ENCODE assay signal across 18 cellular contexts in the genomic region with DNA sequence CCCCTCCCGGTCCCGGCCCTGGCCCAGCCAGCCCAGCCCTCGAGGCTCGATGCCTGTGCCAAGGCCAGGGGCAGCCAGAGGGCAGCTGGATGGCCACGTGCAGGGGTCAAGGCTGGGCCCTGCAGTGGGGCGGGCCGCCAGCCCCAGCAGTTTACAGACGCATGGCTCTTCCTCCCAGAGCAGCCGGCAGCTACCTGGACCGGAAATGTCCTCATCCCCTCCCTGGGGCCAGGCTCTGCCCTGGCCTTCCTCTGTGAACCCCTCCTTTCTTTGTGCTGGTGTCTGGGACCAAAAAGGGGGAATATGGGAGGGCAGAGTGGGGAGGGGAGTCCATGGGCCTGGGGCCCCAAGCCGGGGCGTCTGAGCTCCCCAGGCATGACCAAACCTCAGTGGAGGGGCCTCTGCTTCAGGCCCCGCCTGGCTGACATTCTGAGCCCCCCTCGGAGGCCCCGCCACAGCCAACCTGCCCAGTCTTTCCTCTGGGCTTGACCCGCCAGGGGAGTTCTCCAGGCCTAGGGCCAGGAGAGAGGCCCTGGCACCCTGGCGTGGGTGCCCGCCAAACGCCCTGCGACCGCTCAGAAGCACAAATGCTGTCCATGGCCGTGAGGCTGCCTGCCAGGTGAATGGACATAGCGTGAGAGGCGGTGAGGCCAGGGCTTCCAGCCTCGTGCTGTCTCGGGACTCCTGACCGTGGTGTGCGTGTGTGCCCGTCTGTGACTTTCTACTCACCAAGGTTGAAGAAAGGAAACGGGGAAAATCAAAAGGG. TPM values are rescaled to one million over a fixed set of nuclear protein-coding genes. Genes with fewer than 3 reads are reported as not detected.
A peak's percentile ranks its signal among the peaks of the same experiment; 100 is the strongest.
DNase-seq lines count a peak whose midpoint lies in the region; ATAC-seq, FAIRE-seq and TF ChIP-seq lines count a peak whose summit lies in the region.
"Had no signal": no experiment of that assay in that cellular context is flagged by ENCODE, and none has a peak within 500 bp of the region (broad histone marks: within the 10 kb centered on the region; RNA-seq: fewer than 3 reads in every experiment).

No MANE protein-coding gene starts in this region.

- peaks cover 12% of the 10 kb centered on the region for H3K36me3 Mint-ChIP-seq in brain

- H3K27ac ChIP-seq in HL-60 (replicated peaks): peak overlapping the region; percentile 31
- H3K27ac ChIP-seq in kidney (ENCODE audit: low read depth in 2 of 2, low read length in 2 of 2): peak overlapping the region in 1 of 2 donors; percentile 71
- no peak overlapping the region for H3K27ac ChIP-seq in pancreas

- H3K9ac ChIP-seq in kidney (ENCODE audit: low read length in 2 of 2): no peak overlapping the region

- FAIRE-seq in kidney (lab: Jason Lieb, UNC) (no peak), pancreas (lab: Jason Lieb, UNC) (no peak)

- no peaks in the 10 kb centered on the region for H3K27me3 Mint-ChIP-seq in brain

- DNase-seq in HL-60 (ENCODE audit: low read depth in 1 of 2, low spot score in 1 of 2) (no peak), kidney (peak; percentile 85), pancreas (peak in 2 of 6 donors; percentile 12 to 60), NCI-H1105 (lab: John Stamatoyannopoulos, UW) (no peak), DMS79 treated with DMSO at 0.1 percent for 48 hours (lab: John Stamatoyannopoulos, UW) (no peak)
- DNase-seq in NK-92 treated with Interleukin-12 subunit alpha and Interleukin-12 subunit beta, amount 100 ng/mL, for 24 hours (lab: John Stamatoyannopoulos, UW): no peak
- DNase-seq: activated B cell treated with CpG ODN at 0.5 μM for 24 hours; activated naive CD4-positive, alpha-beta T cell treated with Interleukin-2 at 50 U/mL for 16 hours; Calu3; central memory CD4-positive, alpha-beta T cell; hippocampal formation; NCI-H1048; stimulated activated CD4-positive, alpha-beta T cell treated with anti-CD3 and anti-CD28 coated beads, Interleukin-2, amount 100 ng/mL, for 24 hours; T-helper 1 cell had no signal

- H3K27me3 ChIP-seq in HL-60 (ENCODE audit: insufficient read depth, poor library complexity, severe bottlenecking) (no peaks in the 10 kb centered on the region), pancreas (no peaks in the 10 kb centered on the region)
- H3K27me3 ChIP-seq: tibial nerve had no signal

- intact Hi-C loops in kidney (cut with DNase I): no loop called here
- intact Hi-C loops in pancreas (cut with DNase I): loop anchor here in 1 of 3 donors (10.0 kb wide), 1 partner anchor 179 kb away; no protein-coding TSS in a partner anchor

- no peaks in the 10 kb centered on the region for H3K9me3 ChIP-seq in kidney (ENCODE audit: control insufficient read depth in 1 of 2, low read length in 2 of 2)
- H3K9me3 ChIP-seq in pancreas: no peaks in the 10 kb centered on the region

- H3K27ac Mint-ChIP-seq in brain: peak overlapping the region in 3 of 5 experiments; percentile 62 to 85 (median 69)
- H3K27ac Mint-ChIP-seq: activated B cell treated with CpG ODN at 0.5 μM for 24 hours, memory B cell had no signal

- no peaks in the 10 kb centered on the region for H3K36me3 ChIP-seq in kidney (ENCODE audit: control insufficient read depth in 1 of 2, insufficient read depth in 2 of 2, low read length in 2 of 2)
- no peaks in the 10 kb centered on the region for H3K36me3 ChIP-seq in pancreas

- peaks cover 5 to 14% of the 10 kb centered on the region in 2 donors for H3K4me1 ChIP-seq in kidney (ENCODE audit: control insufficient read depth in 1 of 2, insufficient read depth in 1 of 2, low read depth in 1 of 2, low read length in 2 of 2)
- H3K4me1 ChIP-seq in pancreas: no peaks in the 10 kb centered on the region

- no peak for TF ChIP-seq CTCF in HL-60 (IDR thresholded peaks at IDR 0.05; ENCODE audit: insufficient read depth, low read length)
- TF ChIP-seq CTCF in brain (conservative IDR thresholded peaks at IDR 0.05): no peak
- TF ChIP-seq CTCF in kidney (IDR thresholded peaks at IDR 0.05; ENCODE audit: borderline replicate concordance, extremely low read depth, insufficient read depth): no peak
- no peak for TF ChIP-seq CTCF in pancreas (IDR thresholded peaks at IDR 0.05)

- H3K4me1 Mint-ChIP-seq in brain: peaks cover 4% of the 10 kb centered on the region
- H3K4me1 Mint-ChIP-seq: activated B cell treated with CpG ODN at 0.5 μM for 24 hours had no signal

- H3K9me3 Mint-ChIP-seq in brain: peaks cover 0 to 5% (median 0%) of the 10 kb centered on the region in 5 experiments
- H3K9me3 Mint-ChIP-seq: activated B cell treated with CpG ODN at 0.5 μM for 24 hours, memory B cell had no signal

- WGBS in pancreas, 2 donors: 64 to 69% methylated on average over 29 to 30 of the region's 30 CpGs

- H3K4me3 Mint-ChIP-seq in brain: no peak overlapping the region
- H3K4me3 Mint-ChIP-seq: activated B cell treated with CpG ODN at 0.5 μM for 24 hours, memory B cell had no signal

- H3K4me3 ChIP-seq in HL-60 (replicated peaks; ENCODE audit: insufficient read depth, low read length) (no peak overlapping the region), kidney (ENCODE audit: low read length in 2 of 2) (no peak overlapping the region), pancreas (no peak overlapping the region)
- H3K4me3 ChIP-seq: tibial nerve had no signal

- ATAC-seq in pancreas (peak in 3 of 4 donors; percentile 12 to 27 (median 25)), HG02840 (IDR thresholded peaks at IDR 0.05; ENCODE audit: low FRiP score, unreplicated experiment) (no peak)

RNA-seq across cellular contexts. Expression of gene AMZ1, which starts 24.7 kb away (rescaled TPM):
- polyA plus RNA-seq in brain (ENCODE audit: insufficient read depth, low read depth, low replicate concordance): 2.4 TPM
- 0.16 TPM for total RNA-seq in kidney
- not detected for polyA plus RNA-seq in kidney (ENCODE audit: insufficient read depth, low read depth, low replicate concordance)
- under 1 TPM in 1 of 6 donors, not detected in 5; 0.19 TPM for total RNA-seq in pancreas
- polyA plus RNA-seq in pancreas: under 1 TPM; 0.04 to 0.05 TPM

RNA-seq across cellular contexts. Expression of gene TTYH3, which starts 31.5 kb away (rescaled TPM):
- polyA plus RNA-seq in brain (ENCODE audit: insufficient read depth, low read depth, low replicate concordance) (48.7 TPM), kidney (ENCODE audit: insufficient read depth, low read depth, low replicate concordance) (22.5 TPM), pancreas (10 to 100 TPM in 1 of 2 donors, 1 to 10 TPM in 1; 6.7 to 10.5 TPM)
- total RNA-seq in kidney (55.0 TPM), pancreas (10 to 100 TPM in 3 of 6 donors, 1 to 10 TPM in 3; 4.9 to 31.9 (median 8.4) TPM)
